ENCODE assay signal across 26 cellular contexts in the genomic region with DNA sequence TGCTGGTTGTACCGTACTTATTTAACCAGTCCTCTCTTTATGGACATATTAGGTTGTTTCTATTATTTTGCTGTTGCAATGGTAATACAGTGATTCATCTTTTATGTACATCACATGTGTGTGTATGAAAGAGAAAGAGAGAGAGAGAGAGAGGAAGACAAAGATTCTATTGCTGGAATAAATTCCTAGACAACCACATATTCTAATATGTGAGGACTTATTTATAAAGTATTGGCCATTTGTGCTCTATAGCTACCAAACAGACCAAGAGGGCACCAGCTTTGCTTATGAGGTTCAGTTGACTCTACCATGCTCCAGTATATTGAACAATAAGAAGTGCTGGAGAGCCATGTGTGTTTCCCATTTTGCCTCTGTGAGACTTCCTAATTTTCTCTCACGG.
"Had no signal": no experiment of that assay in that cellular context is flagged by ENCODE, and none has a peak within 500 bp of the region (broad histone marks: within the 10 kb centered on the region; RNA-seq: fewer than 3 reads in every experiment).

No MANE protein-coding gene starts in this region.

- DNase-seq: activated B cell treated with CpG ODN at 0.5 μM for 24 hours; activated CD4-positive, alpha-beta memory T cell treated with anti-CD3 and anti-CD28 coated beads for 36 hours; activated CD4-positive, alpha-beta T cell treated with anti-CD3 and anti-CD28 coated beads for 36 hours; activated CD4-positive, alpha-beta T cell treated with anti-CD3 and anti-CD28 coated beads, Interleukin-2, amount 10 ng/mL, durations not matched to agents 24 days and 14 days; activated CD8-positive, alpha-beta memory T cell treated with anti-CD3 and anti-CD28 coated beads, Interleukin-2, amount 10 ng/mL, durations not matched to agents 7 days and 5 days; activated CD8-positive, alpha-beta memory T cell treated with anti-CD3 and anti-CD28 coated beads, Interleukin-2, amount 50 U/mL, for 4 hours; activated CD8-positive, alpha-beta T cell treated with anti-CD3 and anti-CD28 coated beads, Interleukin-2, amount 10 ng/mL, durations not matched to agents 7 days and 5 days; activated gamma-delta T cell; activated naive CD4-positive, alpha-beta T cell; activated naive CD4-positive, alpha-beta T cell treated with anti-CD3 and anti-CD28 coated beads, Interleukin-2, amount 10 ng/mL, durations not matched to agents 7 days and 5 days; activated naive CD8-positive, alpha-beta T cell treated with anti-CD3 and anti-CD28 coated beads, Interleukin-2, amount 10 ng/mL, durations not matched to agents 7 days and 5 days; activated T-cell treated with anti-CD3 and anti-CD28 coated beads, Interleukin-2, amount 50 U/mL, for 1 hour; activated T-cell treated with anti-CD3 and anti-CD28 coated beads, Interleukin-2, amount 50 U/mL, for 72 hours; dorsolateral prefrontal cortex; effector memory CD4-positive, alpha-beta T cell; endodermal cell; foreskin fibroblast; gastrocnemius medialis; heart right ventricle; T-helper 1 cell; T-helper 17 cell; T1000; WERI-Rb-1 had no signal

- ATAC-seq: activated CD4-positive, alpha-beta T cell treated with anti-CD3 and anti-CD28 coated beads for 36 hours; activated CD4-positive, CD25-positive, alpha-beta regulatory T cell treated with anti-CD3 and anti-CD28 coated beads, Interleukin-2, amount 50 U/mL, for 24 hours; activated CD8-positive, alpha-beta memory T cell treated with anti-CD3 and anti-CD28 coated beads, Interleukin-2, amount 10 ng/mL, durations not matched to agents 7 days and 5 days; activated CD8-positive, alpha-beta T cell treated with anti-CD3 and anti-CD28 coated beads, Interleukin-2, amount 10 ng/mL, durations not matched to agents 7 days and 5 days; activated naive CD4-positive, alpha-beta T cell treated with anti-CD3 and anti-CD28 coated beads, Interleukin-2, amount 50 U/mL, for 72 hours; activated T-cell treated with anti-CD3 and anti-CD28 coated beads, Interleukin-2, amount 50 U/mL, for 72 hours; esophagus mucosa; gastrocnemius medialis; heart right ventricle; T-helper 17 cell had no signal
